ENCODE assay signal across 8 cellular contexts in genomic region chr2:95192891-95193290, GRCh38. TPM values are rescaled to one million over a fixed set of nuclear protein-coding genes. Genes with fewer than 3 reads are reported as not detected.
DNase-seq lines count a peak whose midpoint lies in the region; ATAC-seq and TF ChIP-seq lines count a peak whose summit lies in the region.
"Not testable (repeated sequence)": the region's sequence is repeated elsewhere in the genome, so short reads cannot be mapped to it uniquely, and the experiment has no call there.

No MANE protein-coding gene starts in this region.

- POLR2A ChIA-PET in activated naive CD8-positive, alpha-beta T cell treated with anti-CD3 and anti-CD28 coated beads, Interleukin-2, amount 10 ng/mL, durations not matched to agents 7 days and 5 days (lab: Charles Lee): not testable (repeated sequence)

- H4K20me1 ChIP-seq in fibroblast of lung (ENCODE audit: control insufficient read depth, extremely low read depth, insufficient read depth, low read length): not testable (repeated sequence)

- DNase-seq in EH (ENCODE audit: low read depth) (peak; percentile 46), NCI-H2196 (lab: John Stamatoyannopoulos, UW; ENCODE audit: unreplicated experiment) (peak; percentile 27), fibroblast of lung (ENCODE audit: low read depth in 2 of 2) (peak; percentile 9 to 17), medulla oblongata (ENCODE audit: extremely low spot score) (peak; percentile 51), type B pancreatic cell (ENCODE audit: extremely low spot score, unreplicated experiment) (peak; percentile 77)
- DNase-seq in activated CD4-positive, alpha-beta T cell treated with anti-CD3 and anti-CD28 coated beads for 1 hour: peak; percentile 27
- DNase-seq in activated naive CD8-positive, alpha-beta T cell treated with anti-CD3 and anti-CD28 coated beads, Interleukin-2, amount 10 ng/mL, durations not matched to agents 7 days and 5 days: peak; percentile 54
- DNase-seq in stimulated activated CD4-positive, alpha-beta T cell treated with anti-CD3 and anti-CD28 coated beads, Interleukin-15, amount 100 ng/mL, for 1 hour (ENCODE audit: low read depth in 1 of 2, low spot score in 1 of 2): peak; percentile 7 to 25

- not testable (repeated sequence) for H3K4me3 ChIP-seq in fibroblast of lung (replicated peaks in 1 of 4; ENCODE audit: control extremely low read depth in 1 of 4, insufficient read depth in 1 of 4, low read depth in 3 of 4, low read length in 4 of 4)

- H3K36me3 Mint-ChIP-seq in activated naive CD8-positive, alpha-beta T cell treated with anti-CD3 and anti-CD28 coated beads, Interleukin-2, amount 10 ng/mL, durations not matched to agents 7 days and 5 days; type B pancreatic cell: not testable (repeated sequence)

- not testable (repeated sequence) for H3K36me3 ChIP-seq in fibroblast of lung (ENCODE audit: control insufficient read depth, insufficient read depth, low read length)

- H3K4me3 Mint-ChIP-seq in activated naive CD8-positive, alpha-beta T cell treated with anti-CD3 and anti-CD28 coated beads, Interleukin-2, amount 10 ng/mL, durations not matched to agents 7 days and 5 days; type B pancreatic cell: not testable (repeated sequence)

- H3K4me2 ChIP-seq in fibroblast of lung (ENCODE audit: extremely low read depth, insufficient read depth, low read length): not testable (repeated sequence)

- TF ChIP-seq CTCF in fibroblast of lung (conservative IDR thresholded peaks at IDR 0.05 in 1 of 2, IDR thresholded peaks at IDR 0.05 in 1 of 2; ENCODE audit: low read depth in 1 of 2, low read length in 2 of 2) (peak; percentile 41 to 53), type B pancreatic cell (conservative IDR thresholded peaks at IDR 0.05) (peak; percentile 78)

- H3K27me3 ChIP-seq in fibroblast of lung (ENCODE audit: control insufficient read depth, insufficient read depth, low read length): not testable (repeated sequence)

- H2AFZ ChIP-seq in fibroblast of lung (ENCODE audit: low read length): not testable (repeated sequence)

- not testable (repeated sequence) for H3K4me1 ChIP-seq in fibroblast of lung (ENCODE audit: control insufficient read depth, extremely low read depth, insufficient read depth, low read length)

- H3K9me3 ChIP-seq in fibroblast of lung (ENCODE audit: control insufficient read depth, insufficient read depth, low read depth, low read length): not testable (repeated sequence)

- not testable (repeated sequence) for H3K27ac ChIP-seq in fibroblast of lung (ENCODE audit: insufficient read depth, low read length)

- H3K27me3 Mint-ChIP-seq in activated naive CD8-positive, alpha-beta T cell treated with anti-CD3 and anti-CD28 coated beads, Interleukin-2, amount 10 ng/mL, durations not matched to agents 7 days and 5 days: not testable (repeated sequence)
- peaks cover 46% of the 10 kb centered on the region for H3K27me3 Mint-ChIP-seq in type B pancreatic cell

- H3K9me3 Mint-ChIP-seq in activated naive CD8-positive, alpha-beta T cell treated with anti-CD3 and anti-CD28 coated beads, Interleukin-2, amount 10 ng/mL, durations not matched to agents 7 days and 5 days; type B pancreatic cell: not testable (repeated sequence)

- H3K79me2 ChIP-seq in fibroblast of lung (ENCODE audit: control insufficient read depth, insufficient read depth, low read length): not testable (repeated sequence)

- not testable (repeated sequence) for H3K9ac ChIP-seq in fibroblast of lung (ENCODE audit: insufficient read depth, low read length)

- H3K4me1 Mint-ChIP-seq in activated naive CD8-positive, alpha-beta T cell treated with anti-CD3 and anti-CD28 coated beads, Interleukin-2, amount 10 ng/mL, durations not matched to agents 7 days and 5 days; type B pancreatic cell (ENCODE audit: unreplicated experiment): not testable (repeated sequence)

- not testable (repeated sequence) for H3K27ac Mint-ChIP-seq in activated naive CD8-positive, alpha-beta T cell treated with anti-CD3 and anti-CD28 coated beads, Interleukin-2, amount 10 ng/mL, durations not matched to agents 7 days and 5 days; type B pancreatic cell

- not testable (repeated sequence) for ATAC-seq in activated naive CD8-positive, alpha-beta T cell treated with anti-CD3 and anti-CD28 coated beads, Interleukin-2, amount 10 ng/mL, durations not matched to agents 7 days and 5 days (ENCODE audit: low read depth)

RNA-seq across cellular contexts. Expression of gene ZNF892, which starts 14.4 kb away (rescaled TPM):
- 1 to 10 TPM; 4.4 to 4.8 TPM for total RNA-seq in activated naive CD8-positive, alpha-beta T cell treated with anti-CD3 and anti-CD28 coated beads, Interleukin-2, amount 10 ng/mL, durations not matched to agents 7 days and 5 days
- total RNA-seq in fibroblast of lung (6.2 and 7.3 TPM in 2 replicates), type B pancreatic cell (ENCODE audit: low replicate concordance) (7.2 and 14.0 TPM in 2 replicates)
- 1.1 and 1.4 TPM in 2 replicates for polyA plus RNA-seq in fibroblast of lung
- 0.73 and 0.84 TPM in 2 replicates for polyA plus RNA-seq in fibroblast of lung (2012)
- polyA minus RNA-seq in fibroblast of lung (ENCODE audit: low replicate concordance): 2.0 and 4.9 TPM in 2 replicates

RNA-seq across cellular contexts. Expression of gene ZNF2, which starts 27.3 kb away (rescaled TPM):
- total RNA-seq in activated naive CD8-positive, alpha-beta T cell treated with anti-CD3 and anti-CD28 coated beads, Interleukin-2, amount 10 ng/mL, durations not matched to agents 7 days and 5 days: 1 to 10 TPM; 5.8 to 6.6 TPM
- 11.7 and 11.8 TPM in 2 replicates for total RNA-seq in fibroblast of lung
- 4.4 and 5.0 TPM in 2 replicates for polyA plus RNA-seq in fibroblast of lung
- polyA plus RNA-seq in fibroblast of lung (2012): 2.5 and 3.4 TPM in 2 replicates
- 4.5 and 5.0 TPM in 2 replicates for polyA minus RNA-seq in fibroblast of lung (ENCODE audit: low replicate concordance)
- 4.2 and 6.2 TPM in 2 replicates for total RNA-seq in type B pancreatic cell (ENCODE audit: low replicate concordance)

RNA-seq across cellular contexts. Expression of gene ZNF514, which starts 33.2 kb away (rescaled TPM):
- 10 to 100 TPM; 22.7 to 26.7 TPM for total RNA-seq in activated naive CD8-positive, alpha-beta T cell treated with anti-CD3 and anti-CD28 coated beads, Interleukin-2, amount 10 ng/mL, durations not matched to agents 7 days and 5 days
- total RNA-seq in fibroblast of lung (14.2 and 15.4 TPM in 2 replicates), type B pancreatic cell (ENCODE audit: low replicate concordance) (21.1 and 26.1 TPM in 2 replicates)
- polyA plus RNA-seq in fibroblast of lung: 6.0 and 6.5 TPM in 2 replicates
- polyA plus RNA-seq in fibroblast of lung (2012): 5.3 and 5.7 TPM in 2 replicates
- 1.1 and 2.3 TPM in 2 replicates for polyA minus RNA-seq in fibroblast of lung (ENCODE audit: low replicate concordance)

Comparison
In these comparisons a context has a peak if more than half of its experiments do, and no peak if none do; other contexts are left out.
1. DNase-seq: peak in every context shown above with its lines; median percentile 77 in type B pancreatic cell; 54 in activated naive CD8-positive, alpha-beta T cell treated with anti-CD3 and anti-CD28 coated beads, Interleukin-2, amount 10 ng/mL, durations not matched to agents 7 days and 5 days; 51 in medulla oblongata; 46 in EH; 27 in NCI-H2196; 27 in activated CD4-positive, alpha-beta T cell treated with anti-CD3 and anti-CD28 coated beads for 1 hour; 16 in stimulated activated CD4-positive, alpha-beta T cell treated with anti-CD3 and anti-CD28 coated beads, Interleukin-15, amount 100 ng/mL, for 1 hour; 13 in fibroblast of lung.